In genomic region chr7:45407730-45408406, GRCh38 we compare ENCODE assay signal across 16 cellular contexts.
DNase-seq lines count a peak whose midpoint lies in the region; ATAC-seq and TF ChIP-seq lines count a peak whose summit lies in the region.
"Had no signal": no experiment of that assay in that cellular context is flagged by ENCODE, and none has a peak within 500 bp of the region (broad histone marks: within the 10 kb centered on the region; RNA-seq: fewer than 3 reads in every experiment).

No MANE protein-coding gene starts in this region.

- POLR2A ChIA-PET in MCF 10A (lab: Yijun Ruan, JAX): no interaction called here

- H3K9me3 ChIP-seq in breast epithelium (peaks cover 0 to 10% of the 10 kb centered on the region in 2 donors), NT2/D1 (ENCODE audit: insufficient read depth, low read length) (peaks cover 14% of the 10 kb centered on the region; the same call in 1 of the 2 replicates), upper lobe of right lung (no peaks in the 10 kb centered on the region)
- no peaks in the 10 kb centered on the region for H3K9me3 ChIP-seq in effector memory CD4-positive, alpha-beta T cell (ENCODE audit: control insufficient read depth, low read length)
- H3K9me3 ChIP-seq: transverse colon had no signal

- intact Hi-C loops in MCF 10A (cut with micrococcal nuclease) (no loop called here), breast epithelium (cut with DNase I; ENCODE audit: low total_unique reads) (no loop called here), upper lobe of right lung (cut with DNase I) (no loop called here)

- TF ChIP-seq CTCF in MCF 10A (IDR thresholded peaks at IDR 0.05; ENCODE audit: unreplicated experiment) (peak; percentile 8), breast epithelium (IDR thresholded peaks at IDR 0.05) (no peak), foreskin keratinocyte (conservative IDR thresholded peaks at IDR 0.05) (peak; percentile 18), upper lobe of right lung (IDR thresholded peaks at IDR 0.05) (no peak)

- H3K4me3 Mint-ChIP-seq in MCF 10A (ENCODE audit: unreplicated experiment): no peak overlapping the region
- H3K4me3 Mint-ChIP-seq: activated naive CD4-positive, alpha-beta T cell treated with anti-CD3 and anti-CD28 coated beads, Interleukin-2, amount 10 ng/mL, durations not matched to agents 7 days and 5 days had no signal

- no peak for TF ChIP-seq POLR2A in breast epithelium (IDR thresholded peaks at IDR 0.05)

- peaks cover 14% of the 10 kb centered on the region for H3K4me1 Mint-ChIP-seq in MCF 10A (ENCODE audit: insufficient read depth, unreplicated experiment)
- H3K4me1 Mint-ChIP-seq: activated naive CD4-positive, alpha-beta T cell treated with anti-CD3 and anti-CD28 coated beads, Interleukin-2, amount 10 ng/mL, durations not matched to agents 7 days and 5 days had no signal

- no TSS peak for BruUV-seq in MCF 10A (replicated peaks; lab: Mats Ljungman, UMichigan)

- no peaks in the 10 kb centered on the region for H3K4me1 ChIP-seq in breast epithelium
- no peaks in the 10 kb centered on the region for H3K4me1 ChIP-seq in NT2/D1 (ENCODE audit: insufficient read depth, insufficient read length)
- H3K4me1 ChIP-seq in foreskin keratinocyte: no peaks in the 10 kb centered on the region
- H3K4me1 ChIP-seq in upper lobe of right lung: no peaks in the 10 kb centered on the region
- no peaks in the 10 kb centered on the region for H3K4me1 ChIP-seq in effector memory CD4-positive, alpha-beta T cell (ENCODE audit: control insufficient read depth, insufficient read depth, low read length, poor library complexity, severe bottlenecking)
- H3K4me1 ChIP-seq: transverse colon had no signal

- H3K36me3 Mint-ChIP-seq in MCF 10A (ENCODE audit: insufficient read depth, unreplicated experiment): no peaks in the 10 kb centered on the region
- H3K36me3 Mint-ChIP-seq: activated naive CD4-positive, alpha-beta T cell treated with anti-CD3 and anti-CD28 coated beads, Interleukin-2, amount 10 ng/mL, durations not matched to agents 7 days and 5 days had no signal

- H3K9ac ChIP-seq in NT2/D1 (ENCODE audit: insufficient read length, low read depth): no peak overlapping the region

- H3K27ac ChIP-seq in breast epithelium (no peak overlapping the region), foreskin keratinocyte (no peak overlapping the region), upper lobe of right lung (no peak overlapping the region)
- H3K27ac ChIP-seq in effector memory CD4-positive, alpha-beta T cell (ENCODE audit: insufficient read depth, low read length, poor library complexity, severe bottlenecking): no peak overlapping the region
- H3K27ac ChIP-seq: transverse colon had no signal

- no peak for DNase-seq in MCF 10A (ENCODE audit: unreplicated experiment)
- no peak for DNase-seq in breast epithelium (ENCODE audit: low spot score in 2 of 2)
- DNase-seq in NT2/D1 (ENCODE audit: low read depth, low spot score): peak; percentile 42
- DNase-seq in foreskin keratinocyte: no peak
- no peak for DNase-seq in upper lobe of right lung
- DNase-seq in stimulated activated CD4-positive, alpha-beta T cell treated with anti-CD3 and anti-CD28 coated beads, Interleukin-15, amount 100 ng/mL, for 24 hours: no peak
- no peak for DNase-seq in effector memory CD4-positive, alpha-beta T cell
- DNase-seq in activated effector memory CD4-positive, alpha-beta T cell treated with Interleukin-2 at 50 U/mL for 16 hours: no peak
- DNase-seq: activated naive CD4-positive, alpha-beta T cell treated with anti-CD3 and anti-CD28 coated beads, Interleukin-2, amount 10 ng/mL, durations not matched to agents 7 days and 5 days; DMS79 treated with DMSO at 0.1 percent for 48 hours; head of caudate nucleus; NCI-H1694; right cardiac atrium; transverse colon had no signal

- H3K36me3 ChIP-seq in breast epithelium (no peaks in the 10 kb centered on the region), NT2/D1 (ENCODE audit: insufficient read depth, insufficient read length, low read length) (no peaks in the 10 kb centered on the region), upper lobe of right lung (no peaks in the 10 kb centered on the region)
- H3K36me3 ChIP-seq in effector memory CD4-positive, alpha-beta T cell (ENCODE audit: control insufficient read depth, insufficient read depth, low read length): no peaks in the 10 kb centered on the region
- H3K36me3 ChIP-seq: transverse colon had no signal

- H3K4me3 ChIP-seq in breast epithelium (no peak overlapping the region), NT2/D1 (ENCODE audit: insufficient read length, low read depth) (no peak overlapping the region), upper lobe of right lung (no peak overlapping the region)
- H3K4me3 ChIP-seq in effector memory CD4-positive, alpha-beta T cell (ENCODE audit: insufficient read depth, low read depth, low read length, poor library complexity, severe bottlenecking): no peak overlapping the region
- H3K4me3 ChIP-seq: GM12878, transverse colon had no signal

- H3K9me3 Mint-ChIP-seq in MCF 10A (ENCODE audit: unreplicated experiment): peaks cover 9% of the 10 kb centered on the region

- H3K27me3 Mint-ChIP-seq in MCF 10A (ENCODE audit: insufficient read depth, unreplicated experiment): peaks cover 15% of the 10 kb centered on the region

- ATAC-seq in foreskin keratinocyte (no peak), upper lobe of right lung (peak; percentile 22)
- ATAC-seq: GM12878, left lobe of liver, right cardiac atrium had no signal

- H3K27me3 ChIP-seq in breast epithelium (no peaks in the 10 kb centered on the region), NT2/D1 (ENCODE audit: insufficient read depth, insufficient read length) (no peaks in the 10 kb centered on the region), foreskin keratinocyte (peaks cover 2% of the 10 kb centered on the region), upper lobe of right lung (no peaks in the 10 kb centered on the region)
- H3K27me3 ChIP-seq in effector memory CD4-positive, alpha-beta T cell (replicated peaks; ENCODE audit: control insufficient read depth, insufficient read depth, low read length, poor library complexity, severe bottlenecking): no peaks in the 10 kb centered on the region
- H3K27me3 ChIP-seq: transverse colon had no signal

- CTCF ChIA-PET in MCF 10A (lab: Yijun Ruan, JAX): no interaction called here

- H3K27ac Mint-ChIP-seq in MCF 10A (ENCODE audit: low read depth, unreplicated experiment): no peak overlapping the region
- H3K27ac Mint-ChIP-seq: activated naive CD4-positive, alpha-beta T cell treated with anti-CD3 and anti-CD28 coated beads, Interleukin-2, amount 10 ng/mL, durations not matched to agents 7 days and 5 days had no signal

Comparison
In these comparisons a context has a peak if more than half of its experiments do, and no peak if none do; other contexts are left out.
1. CTCF ChIP-seq: peak in MCF 10A (single experiment) and foreskin keratinocyte (single experiment); none in breast epithelium (0 of 3) and upper lobe of right lung (single experiment).